ENCODE assay signal across 1 cellular context in genomic region chr17:55426851-55427586, GRCh38.
TF ChIP-seq lines count a peak whose summit lies in the region.

No MANE protein-coding gene starts in this region.

TF ChIP-seq in GM12878, 131 proteins besides CTCF, POLR2A, EP300 and RAD21 (continued from another document and continues in another):
- no peak for TF ChIP-seq ELK1 (IDR thresholded peaks at IDR 0.05; ENCODE audit: low read depth, low read length)
- TF ChIP-seq CHD1 (IDR thresholded peaks at IDR 0.05; ENCODE audit: low read depth, low read length) = no peak
- TF ChIP-seq RB1 (IDR thresholded peaks at IDR 0.05; ENCODE audit: borderline replicate concordance) = no peak
- TF ChIP-seq, protein P1, sequence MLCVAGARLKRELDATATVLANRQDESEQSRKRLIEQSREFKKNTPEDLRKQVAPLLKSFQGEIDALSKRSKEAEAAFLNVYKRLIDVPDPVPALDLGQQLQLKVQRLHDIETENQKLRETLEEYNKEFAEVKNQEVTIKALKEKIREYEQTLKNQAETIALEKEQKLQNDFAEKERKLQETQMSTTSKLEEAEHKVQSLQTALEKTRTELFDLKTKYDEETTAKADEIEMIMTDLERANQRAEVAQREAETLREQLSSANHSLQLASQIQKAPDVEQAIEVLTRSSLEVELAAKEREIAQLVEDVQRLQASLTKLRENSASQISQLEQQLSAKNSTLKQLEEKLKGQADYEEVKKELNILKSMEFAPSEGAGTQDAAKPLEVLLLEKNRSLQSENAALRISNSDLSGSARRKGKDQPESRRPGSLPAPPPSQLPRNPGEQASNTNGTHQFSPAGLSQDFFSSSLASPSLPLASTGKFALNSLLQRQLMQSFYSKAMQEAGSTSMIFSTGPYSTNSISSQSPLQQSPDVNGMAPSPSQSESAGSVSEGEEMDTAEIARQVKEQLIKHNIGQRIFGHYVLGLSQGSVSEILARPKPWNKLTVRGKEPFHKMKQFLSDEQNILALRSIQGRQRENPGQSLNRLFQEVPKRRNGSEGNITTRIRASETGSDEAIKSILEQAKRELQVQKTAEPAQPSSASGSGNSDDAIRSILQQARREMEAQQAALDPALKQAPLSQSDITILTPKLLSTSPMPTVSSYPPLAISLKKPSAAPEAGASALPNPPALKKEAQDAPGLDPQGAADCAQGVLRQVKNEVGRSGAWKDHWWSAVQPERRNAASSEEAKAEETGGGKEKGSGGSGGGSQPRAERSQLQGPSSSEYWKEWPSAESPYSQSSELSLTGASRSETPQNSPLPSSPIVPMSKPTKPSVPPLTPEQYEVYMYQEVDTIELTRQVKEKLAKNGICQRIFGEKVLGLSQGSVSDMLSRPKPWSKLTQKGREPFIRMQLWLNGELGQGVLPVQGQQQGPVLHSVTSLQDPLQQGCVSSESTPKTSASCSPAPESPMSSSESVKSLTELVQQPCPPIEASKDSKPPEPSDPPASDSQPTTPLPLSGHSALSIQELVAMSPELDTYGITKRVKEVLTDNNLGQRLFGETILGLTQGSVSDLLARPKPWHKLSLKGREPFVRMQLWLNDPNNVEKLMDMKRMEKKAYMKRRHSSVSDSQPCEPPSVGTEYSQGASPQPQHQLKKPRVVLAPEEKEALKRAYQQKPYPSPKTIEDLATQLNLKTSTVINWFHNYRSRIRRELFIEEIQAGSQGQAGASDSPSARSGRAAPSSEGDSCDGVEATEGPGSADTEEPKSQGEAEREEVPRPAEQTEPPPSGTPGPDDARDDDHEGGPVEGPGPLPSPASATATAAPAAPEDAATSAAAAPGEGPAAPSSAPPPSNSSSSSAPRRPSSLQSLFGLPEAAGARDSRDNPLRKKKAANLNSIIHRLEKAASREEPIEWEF (IDR thresholded peaks at IDR 0.05; ENCODE audit: insufficient replicate concordance, low read depth, low read length) = no peak
- no peak for TF ChIP-seq TCF3 (IDR thresholded peaks at IDR 0.05; ENCODE audit: borderline replicate concordance, insufficient read depth, low read depth, low read length)
- no peak for TF ChIP-seq NRF1 (conservative IDR thresholded peaks at IDR 0.05; ENCODE audit: low read depth, low read length)
- TF ChIP-seq RUNX3 (IDR thresholded peaks at IDR 0.05; ENCODE audit: low read length) = peak; percentile 69
- TF ChIP-seq ATF7 (IDR thresholded peaks at IDR 0.05; ENCODE audit: low read depth) = no peak
- TF ChIP-seq SUZ12 (IDR thresholded peaks at IDR 0.05; ENCODE audit: unreplicated experiment) = no peak
- TF ChIP-seq SMARCA5 (IDR thresholded peaks at IDR 0.05) = no peak
- TF ChIP-seq SIN3A (IDR thresholded peaks at IDR 0.05; ENCODE audit: low read depth, low read length) = no peak
- no peak for TF ChIP-seq SREBF2 (IDR thresholded peaks at IDR 0.05; ENCODE audit: low read length)
- TF ChIP-seq ZBTB4 (CRISPR knock-in tag; IDR thresholded peaks at IDR 0.05) = no peak
- TF ChIP-seq ZBTB33 (IDR thresholded peaks at IDR 0.05) = no peak
- no peak for TF ChIP-seq ZBTB11 (CRISPR knock-in tag; IDR thresholded peaks at IDR 0.05)
- TF ChIP-seq IKZF1 (conservative IDR thresholded peaks at IDR 0.05) = no peak; the same call in 1 of the 2 replicates
- no peak for TF ChIP-seq IRF4 (IDR thresholded peaks at IDR 0.05; ENCODE audit: low read depth, low read length)
- TF ChIP-seq NFIC (IDR thresholded peaks at IDR 0.05; ENCODE audit: low read depth, low read length) = peak; percentile 62; the same call in 1 of the 2 replicates
- TF ChIP-seq EGR1 (IDR thresholded peaks at IDR 0.05; ENCODE audit: borderline replicate concordance in 1 of 2, low read depth in 2 of 2, low read length in 2 of 2) = no peak
- TF ChIP-seq NKRF (conservative IDR thresholded peaks at IDR 0.05) = no peak
- no peak for TF ChIP-seq LARP7 (IDR thresholded peaks at IDR 0.05)
- no peak for TF ChIP-seq FOXM1 (IDR thresholded peaks at IDR 0.05; ENCODE audit: low read depth, low read length)
- TF ChIP-seq, protein P2, sequence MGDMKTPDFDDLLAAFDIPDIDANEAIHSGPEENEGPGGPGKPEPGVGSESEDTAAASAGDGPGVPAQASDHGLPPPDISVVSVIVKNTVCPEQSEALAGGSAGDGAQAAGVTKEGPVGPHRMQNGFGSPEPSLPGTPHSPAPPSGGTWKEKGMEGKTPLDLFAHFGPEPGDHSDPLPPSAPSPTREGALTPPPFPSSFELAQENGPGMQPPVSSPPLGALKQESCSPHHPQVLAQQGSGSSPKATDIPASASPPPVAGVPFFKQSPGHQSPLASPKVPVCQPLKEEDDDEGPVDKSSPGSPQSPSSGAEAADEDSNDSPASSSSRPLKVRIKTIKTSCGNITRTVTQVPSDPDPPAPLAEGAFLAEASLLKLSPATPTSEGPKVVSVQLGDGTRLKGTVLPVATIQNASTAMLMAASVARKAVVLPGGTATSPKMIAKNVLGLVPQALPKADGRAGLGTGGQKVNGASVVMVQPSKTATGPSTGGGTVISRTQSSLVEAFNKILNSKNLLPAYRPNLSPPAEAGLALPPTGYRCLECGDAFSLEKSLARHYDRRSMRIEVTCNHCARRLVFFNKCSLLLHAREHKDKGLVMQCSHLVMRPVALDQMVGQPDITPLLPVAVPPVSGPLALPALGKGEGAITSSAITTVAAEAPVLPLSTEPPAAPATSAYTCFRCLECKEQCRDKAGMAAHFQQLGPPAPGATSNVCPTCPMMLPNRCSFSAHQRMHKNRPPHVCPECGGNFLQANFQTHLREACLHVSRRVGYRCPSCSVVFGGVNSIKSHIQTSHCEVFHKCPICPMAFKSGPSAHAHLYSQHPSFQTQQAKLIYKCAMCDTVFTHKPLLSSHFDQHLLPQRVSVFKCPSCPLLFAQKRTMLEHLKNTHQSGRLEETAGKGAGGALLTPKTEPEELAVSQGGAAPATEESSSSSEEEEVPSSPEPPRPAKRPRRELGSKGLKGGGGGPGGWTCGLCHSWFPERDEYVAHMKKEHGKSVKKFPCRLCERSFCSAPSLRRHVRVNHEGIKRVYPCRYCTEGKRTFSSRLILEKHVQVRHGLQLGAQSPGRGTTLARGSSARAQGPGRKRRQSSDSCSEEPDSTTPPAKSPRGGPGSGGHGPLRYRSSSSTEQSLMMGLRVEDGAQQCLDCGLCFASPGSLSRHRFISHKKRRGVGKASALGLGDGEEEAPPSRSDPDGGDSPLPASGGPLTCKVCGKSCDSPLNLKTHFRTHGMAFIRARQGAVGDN (IDR thresholded peaks at IDR 0.05) = peak; percentile 99
- no peak for TF ChIP-seq NFXL1 (IDR thresholded peaks at IDR 0.05; ENCODE audit: borderline replicate concordance)
- TF ChIP-seq ZNF24 (IDR thresholded peaks at IDR 0.05) = no peak
- TF ChIP-seq RELA (IDR thresholded peaks at IDR 0.05; ENCODE audit: borderline replicate concordance, partially characterized antibody) = no peak
- TF ChIP-seq BRCA1 (IDR thresholded peaks at IDR 0.05; ENCODE audit: low read depth, low read length) = no peak
- TF ChIP-seq TCF12 (IDR thresholded peaks at IDR 0.05; ENCODE audit: low read depth, low read length) = no peak
- no peak for TF ChIP-seq NR2F1 (conservative IDR thresholded peaks at IDR 0.05)
- TF ChIP-seq FOXK2 (IDR thresholded peaks at IDR 0.05) = no peak
- TF ChIP-seq KAT2A (conservative IDR thresholded peaks at IDR 0.05; ENCODE audit: control insufficient read depth, low read depth, low read length) = no peak
- TF ChIP-seq ZNF217 (IDR thresholded peaks at IDR 0.05) = no peak
- TF ChIP-seq PAX5 (IDR thresholded peaks at IDR 0.05; ENCODE audit: borderline replicate concordance, low read depth, low read length) = 0 out of 2 replicates have a peak, but pooled peaks have one; percentile 21
- no peak for TF ChIP-seq NR2C2 (IDR thresholded peaks at IDR 0.05; ENCODE audit: borderline replicate concordance, control insufficient read depth, insufficient read length, low read depth)
- peak; percentile 10; the same call in 1 of the 2 replicates for TF ChIP-seq CHD2 (IDR thresholded peaks at IDR 0.05; ENCODE audit: borderline replicate concordance, low read depth, low read length)
- TF ChIP-seq BHLHE40 (IDR thresholded peaks at IDR 0.05; ENCODE audit: borderline replicate concordance in 1 of 2, low read depth in 2 of 2, low read length in 1 of 2) = peak in 1 of 2 experiments; percentile 18; a peak in 1 of 4 replicates
- TF ChIP-seq POLR2AphosphoS5 (IDR thresholded peaks at IDR 0.05; ENCODE audit: low read length) = no peak; the same call in 1 of the 2 replicates
- no peak for TF ChIP-seq JUND (IDR thresholded peaks at IDR 0.05; ENCODE audit: low read depth, low read length)
- TF ChIP-seq CREM (IDR thresholded peaks at IDR 0.05; ENCODE audit: low read depth) = peak; percentile 51
- TF ChIP-seq MYB (IDR thresholded peaks at IDR 0.05; ENCODE audit: borderline replicate concordance, low read depth, low read length) = no peak
- no peak for TF ChIP-seq ZSCAN29 (IDR thresholded peaks at IDR 0.05)
- no peak; a peak in 1 of 4 replicates for TF ChIP-seq IKZF2 (IDR thresholded peaks at IDR 0.05)
